Comparison of ENCODE assay signal across 8 cellular contexts in genomic region chr6:124795879-124796838, GRCh38.
DNase-seq lines count a peak whose midpoint lies in the region; ATAC-seq and TF ChIP-seq lines count a peak whose summit lies in the region.

No MANE protein-coding gene starts in this region.

- no peak overlapping the region for H3K4me3 ChIP-seq in epithelial cell of proximal tubule (ENCODE audit: low read depth, low read length)

- peak; percentile 59 for TF ChIP-seq CTCF in epithelial cell of proximal tubule (conservative IDR thresholded peaks at IDR 0.05; ENCODE audit: low read depth, low read length)

- peak; percentile 84 for ATAC-seq in Right ventricle myocardium inferior

- intact Hi-C loops in Right ventricle myocardium inferior (cut with DNase I), result loop anchor here (2.0 kb wide), 1 partner anchor 995 kb away; no protein-coding TSS in a partner anchor
- intact Hi-C loops in cardiac septum (cut with DNase I), result loop anchor here (5.0 kb wide), 1 partner anchor 994 kb away; the partner anchor contains the start of gene NKAIN2

- DNase-seq in Right ventricle myocardium inferior (ENCODE audit: missing footprints) (no peak), cardiac septum (ENCODE audit: low spot score) (no peak), NOMO-1 treated with DMSO at 0.1 percent for 48 hours (lab: John Stamatoyannopoulos, UW; ENCODE audit: unreplicated experiment) (peak; percentile 38), epithelial cell of proximal tubule (ENCODE audit: low read depth) (no peak), nucleus accumbens (lab: John Stamatoyannopoulos, UW) (peak in 32 of 56 donors; percentile 1 to 68 (median 15)), dedifferentiated amniotic fluid mesenchymal stem cell (ENCODE audit: extremely low spot score) (no peak)
- DNase-seq in stimulated activated CD4-positive, alpha-beta T cell treated with anti-CD3 and anti-CD28 coated beads, Interleukin-12 subunit alpha, Interleukin-12 subunit beta, amount 100 ng/mL, for 4 hours, result no peak
- DNase-seq in effector CD4-positive, alpha-beta T cell, result no peak

Comparison
In these comparisons a context has a peak if more than half of its experiments do, and no peak if none do; other contexts are left out.
1. DNase-seq: peak in NOMO-1 treated with DMSO at 0.1 percent for 48 hours (single experiment) and nucleus accumbens (32 of 56); none in Right ventricle myocardium inferior (single experiment), cardiac septum (single experiment), epithelial cell of proximal tubule (single experiment), dedifferentiated amniotic fluid mesenchymal stem cell (single experiment), stimulated activated CD4-positive, alpha-beta T cell treated with anti-CD3 and anti-CD28 coated beads, Interleukin-12 subunit alpha, Interleukin-12 subunit beta, amount 100 ng/mL, for 4 hours (single experiment) and effector CD4-positive, alpha-beta T cell (single experiment).